In the genomic region with DNA sequence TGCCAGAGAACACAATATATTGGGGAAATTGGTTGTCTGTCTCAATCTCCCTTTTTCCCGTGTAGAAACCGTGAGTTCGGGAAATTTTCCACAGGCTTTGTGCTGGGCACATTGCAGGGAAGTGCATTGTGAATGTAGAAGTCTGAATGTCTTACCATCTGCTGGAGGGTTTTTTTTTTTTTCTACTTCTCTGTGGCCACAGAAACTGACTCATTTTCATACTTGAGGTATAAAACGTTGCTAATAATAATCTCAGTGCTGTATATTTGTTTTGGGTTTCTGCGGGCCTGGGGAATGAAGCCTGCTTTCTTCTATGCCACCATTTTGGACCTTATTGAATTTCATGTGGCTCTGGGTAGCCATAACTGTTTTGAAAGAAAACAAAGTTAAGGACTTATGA, we compare ENCODE assay signal across 13 cellular contexts.
DNase-seq lines count a peak whose midpoint lies in the region; ATAC-seq and TF ChIP-seq lines count a peak whose summit lies in the region.
"Had no signal": no experiment of that assay in that cellular context is flagged by ENCODE, and none has a peak within 500 bp of the region (broad histone marks: within the 10 kb centered on the region; RNA-seq: fewer than 3 reads in every experiment).

No MANE protein-coding gene starts in this region.

- intact Hi-C loops in activated CD8-positive, alpha-beta T cell treated with anti-CD3 and anti-CD28 coated beads for 36 hours (cut with micrococcal nuclease): no loop called here
- intact Hi-C loops in CD4-positive, alpha-beta T cell (cut with DNase I, micrococcal nuclease): no loop called here

- H3K4me1 ChIP-seq in upper lobe of left lung: no peaks in the 10 kb centered on the region
- H3K4me1 ChIP-seq: parathyroid adenoma had no signal

- H3K4me3 ChIP-seq in upper lobe of left lung: no peak overlapping the region
- H3K4me3 ChIP-seq: K562 had no signal

- H3K4me1 Mint-ChIP-seq in activated CD8-positive, alpha-beta T cell treated with anti-CD3 and anti-CD28 coated beads for 36 hours (ENCODE audit: low read depth): no peaks in the 10 kb centered on the region
- no peaks in the 10 kb centered on the region for H3K4me1 Mint-ChIP-seq in CD4-positive, alpha-beta T cell (ENCODE audit: low read depth)

- H3K9me3 Mint-ChIP-seq in activated CD8-positive, alpha-beta T cell treated with anti-CD3 and anti-CD28 coated beads for 36 hours: peaks cover 4% of the 10 kb centered on the region
- H3K9me3 Mint-ChIP-seq in CD4-positive, alpha-beta T cell: peaks cover 5% of the 10 kb centered on the region

- no peaks in the 10 kb centered on the region for H3K36me3 ChIP-seq in upper lobe of left lung

- no peak for TF ChIP-seq EP300 in upper lobe of left lung (IDR thresholded peaks at IDR 0.05)

- H3K9me3 ChIP-seq in upper lobe of left lung: no peaks in the 10 kb centered on the region
- H3K9me3 ChIP-seq in CD4-positive, alpha-beta T cell (ENCODE audit: control insufficient read depth, low read length): no peaks in the 10 kb centered on the region

- H3K27ac Mint-ChIP-seq in activated CD8-positive, alpha-beta T cell treated with anti-CD3 and anti-CD28 coated beads for 36 hours: no peak overlapping the region
- H3K27ac Mint-ChIP-seq in CD4-positive, alpha-beta T cell: no peak overlapping the region
- H3K27ac Mint-ChIP-seq: activated naive CD8-positive, alpha-beta T cell had no signal

- POLR2A ChIA-PET in activated CD8-positive, alpha-beta T cell treated with anti-CD3 and anti-CD28 coated beads for 36 hours (lab: Charles Lee): no interaction called here
- POLR2A ChIA-PET in CD4-positive, alpha-beta T cell (lab: Charles Lee): no interaction called here

- CTCF ChIA-PET in activated CD8-positive, alpha-beta T cell treated with anti-CD3 and anti-CD28 coated beads for 36 hours (lab: Charles Lee): no interaction called here
- CTCF ChIA-PET in CD4-positive, alpha-beta T cell (lab: Charles Lee): no interaction called here

- H3K36me3 Mint-ChIP-seq in activated CD8-positive, alpha-beta T cell treated with anti-CD3 and anti-CD28 coated beads for 36 hours (ENCODE audit: low read depth): no peaks in the 10 kb centered on the region
- H3K36me3 Mint-ChIP-seq in CD4-positive, alpha-beta T cell (ENCODE audit: low read depth): no peaks in the 10 kb centered on the region
- H3K36me3 Mint-ChIP-seq: activated naive CD8-positive, alpha-beta T cell had no signal

- H3K4me3 Mint-ChIP-seq in activated CD8-positive, alpha-beta T cell treated with anti-CD3 and anti-CD28 coated beads for 36 hours: no peak overlapping the region
- H3K4me3 Mint-ChIP-seq in CD4-positive, alpha-beta T cell: no peak overlapping the region
- H3K4me3 Mint-ChIP-seq: activated naive CD8-positive, alpha-beta T cell had no signal

- H3K27me3 Mint-ChIP-seq in activated CD8-positive, alpha-beta T cell treated with anti-CD3 and anti-CD28 coated beads for 36 hours: no peaks in the 10 kb centered on the region
- H3K27me3 Mint-ChIP-seq in CD4-positive, alpha-beta T cell: no peaks in the 10 kb centered on the region
- H3K27me3 Mint-ChIP-seq: activated naive CD8-positive, alpha-beta T cell had no signal

- TF ChIP-seq CTCF in upper lobe of left lung (IDR thresholded peaks at IDR 0.05): no peak
- no peak for TF ChIP-seq CTCF in activated CD8-positive, alpha-beta T cell treated with anti-CD3 and anti-CD28 coated beads for 36 hours (IDR thresholded peaks at IDR 0.05)
- TF ChIP-seq CTCF in CD4-positive, alpha-beta T cell (IDR thresholded peaks at IDR 0.05): no peak

- DNase-seq in RPMI7951 (ENCODE audit: low read depth) (peak; percentile 1), myocyte (ENCODE audit: low read depth) (peak; percentile 78), upper lobe of left lung (no peak)
- no peak for DNase-seq in activated CD8-positive, alpha-beta T cell treated with anti-CD3 and anti-CD28 coated beads for 36 hours
- DNase-seq in CD4-positive, alpha-beta T cell: no peak
- DNase-seq: GF-D8, T-helper 2 cell had no signal

- H3K27me3 ChIP-seq in upper lobe of left lung: no peaks in the 10 kb centered on the region
- no peaks in the 10 kb centered on the region for H3K27me3 ChIP-seq in CD4-positive, alpha-beta T cell (ENCODE audit: control insufficient read depth, insufficient read depth, low read length)

- TF ChIP-seq POLR2A in upper lobe of left lung (IDR thresholded peaks at IDR 0.05): no peak

- WGBS in upper lobe of left lung, 2 donors: 76 to 77% methylated on average over 5 of the region's 5 CpGs

- ATAC-seq in GM18861 (IDR thresholded peaks at IDR 0.05; ENCODE audit: unreplicated experiment): peak; percentile 72
- peak; percentile 76 for ATAC-seq in HG02852 (IDR thresholded peaks at IDR 0.05; ENCODE audit: unreplicated experiment)
- ATAC-seq in upper lobe of left lung (ENCODE audit: low FRiP score in 2 of 2): no peak
- ATAC-seq in activated CD8-positive, alpha-beta T cell treated with anti-CD3 and anti-CD28 coated beads for 36 hours: no peak
- no peak for ATAC-seq in CD4-positive, alpha-beta T cell (ENCODE audit: poor library complexity)
- ATAC-seq in HG02870 (IDR thresholded peaks at IDR 0.05; ENCODE audit: unreplicated experiment): no peak
- ATAC-seq: K562 had no signal

- H3K27ac ChIP-seq in upper lobe of left lung: no peak overlapping the region
- no peak overlapping the region for H3K27ac ChIP-seq in CD4-positive, alpha-beta T cell (ENCODE audit: low read depth, low read length)
- H3K27ac ChIP-seq: parathyroid adenoma had no signal

Comparison
In these comparisons a context has a peak if more than half of its experiments do, and no peak if none do; other contexts are left out.
1. ATAC-seq: peak in GM18861 (single experiment) and HG02852 (single experiment); none in upper lobe of left lung (0 of 2), activated CD8-positive, alpha-beta T cell treated with anti-CD3 and anti-CD28 coated beads for 36 hours (single experiment), CD4-positive, alpha-beta T cell (single experiment) and HG02870 (single experiment).
2. DNase-seq: peak in RPMI7951 (single experiment) and myocyte (single experiment); none in upper lobe of left lung (0 of 2), activated CD8-positive, alpha-beta T cell treated with anti-CD3 and anti-CD28 coated beads for 36 hours (single experiment) and CD4-positive, alpha-beta T cell (0 of 10).